8 cellular contexts compared by ENCODE assay signal in genomic region chrX:120308959-120309872, GRCh38. TPM values are rescaled to one million over a fixed set of nuclear protein-coding genes. Genes with fewer than 3 reads are reported as not detected.
DNase-seq lines count a peak whose midpoint lies in the region; ATAC-seq, FAIRE-seq and TF ChIP-seq lines count a peak whose summit lies in the region.

No MANE protein-coding gene starts in this region.

- no peaks in the 10 kb centered on the region for H3K79me2 ChIP-seq in astrocyte (ENCODE audit: insufficient read depth, low read length)

- H2AFZ ChIP-seq in astrocyte (ENCODE audit: low read depth, low read length): peak overlapping the region; percentile 73

- no peaks in the 10 kb centered on the region for H4K20me1 ChIP-seq in astrocyte (ENCODE audit: insufficient read depth, low read length)

- peaks cover 5% of the 10 kb centered on the region for H3K4me1 ChIP-seq in CD8-positive, alpha-beta memory T cell (ENCODE audit: insufficient read depth, low read length)
- no peaks in the 10 kb centered on the region for H3K4me1 ChIP-seq in astrocyte (ENCODE audit: insufficient read depth, low read length)

- peak overlapping the region; percentile 63 for H3K4me3 ChIP-seq in CD8-positive, alpha-beta memory T cell (ENCODE audit: low read length)
- H3K4me3 ChIP-seq in astrocyte (ENCODE audit: insufficient read depth, low read depth, low read length) (peak overlapping the region; percentile 46), iPS-18c (ENCODE audit: insufficient read depth, low read depth, low read length) (peak overlapping the region; percentile 46), skin epidermis (peak overlapping the region; percentile 15 to 37 (median 20))

- H3K27ac ChIP-seq in CD8-positive, alpha-beta memory T cell (ENCODE audit: low read depth, low read length): no peak overlapping the region
- no peak overlapping the region for H3K27ac ChIP-seq in astrocyte (ENCODE audit: low read depth, low read length)
- no peak overlapping the region for H3K27ac ChIP-seq in skin epidermis

- peaks cover 10 to 22% of the 10 kb centered on the region in 2 donors for H3K27me3 Mint-ChIP-seq in CD8-positive, alpha-beta memory T cell
- H3K27me3 Mint-ChIP-seq in T-helper 1 cell treated with Interleukin-12 subunit alpha and Interleukin-12 subunit beta and Interleukin-4 antibody, amounts not matched to agents 30 μg/mL and 1 μg/mL, for 36 hours (ENCODE audit: low read depth): peaks cover 73% of the 10 kb centered on the region
- peaks cover 14% of the 10 kb centered on the region for H3K27me3 Mint-ChIP-seq in astrocyte (ENCODE audit: low read depth, unreplicated experiment)

- peak overlapping the region; percentile 82 for H3K4me2 ChIP-seq in astrocyte (ENCODE audit: low read length)

- FAIRE-seq in astrocyte (lab: Jason Lieb, UNC): no peak

- H3K27me3 ChIP-seq in CD8-positive, alpha-beta memory T cell (ENCODE audit: insufficient read depth, low read length, poor library complexity, severe bottlenecking): no peaks in the 10 kb centered on the region
- H3K27me3 ChIP-seq in astrocyte (ENCODE audit: insufficient read depth, low read length): peaks cover 11% of the 10 kb centered on the region

- POLR2A ChIA-PET in CD8-positive, alpha-beta memory T cell (lab: Charles Lee): interaction anchor here (0.5 to 1.5 kb wide), 4 partner anchors 58 to 96 kb away, joined by 3 to 11 read pairs (median 4); partner anchors contain the start of gene ZBTB33

- H3K4me3 Mint-ChIP-seq in CD8-positive, alpha-beta memory T cell: peak overlapping the region; percentile 80 to 91 (median 87)
- H3K4me3 Mint-ChIP-seq in T-helper 1 cell treated with Interleukin-12 subunit alpha and Interleukin-12 subunit beta and Interleukin-4 antibody, amounts not matched to agents 30 μg/mL and 1 μg/mL, for 36 hours: peak overlapping the region; percentile 86
- H3K4me3 Mint-ChIP-seq in astrocyte (ENCODE audit: unreplicated experiment): peak overlapping the region; percentile 89

- peak overlapping the region; percentile 50 for H3K9ac ChIP-seq in astrocyte (ENCODE audit: low read length)

- peak; percentile 87 for ATAC-seq in GM21360 (IDR thresholded peaks at IDR 0.05; ENCODE audit: unreplicated experiment)

- H3K27ac Mint-ChIP-seq in CD8-positive, alpha-beta memory T cell: peak overlapping the region in 7 of 8 donors; percentile 1 to 90 (median 85)
- peak overlapping the region; percentile 72 for H3K27ac Mint-ChIP-seq in T-helper 1 cell treated with Interleukin-12 subunit alpha and Interleukin-12 subunit beta and Interleukin-4 antibody, amounts not matched to agents 30 μg/mL and 1 μg/mL, for 36 hours
- no peak overlapping the region for H3K27ac Mint-ChIP-seq in astrocyte (ENCODE audit: unreplicated experiment)

- TF ChIP-seq CTCF in astrocyte (IDR thresholded peaks at IDR 0.05; ENCODE audit: insufficient read depth, low read depth, low read length): peak; percentile 11

- no peaks in the 10 kb centered on the region for H3K9me3 ChIP-seq in CD8-positive, alpha-beta memory T cell (ENCODE audit: low read length)
- no peaks in the 10 kb centered on the region for H3K9me3 ChIP-seq in astrocyte (ENCODE audit: insufficient read depth, low read depth, low read length)
- no peaks in the 10 kb centered on the region for H3K9me3 ChIP-seq in iPS-18c (ENCODE audit: control insufficient read depth, insufficient read depth, low read length)

- CTCF ChIA-PET in CD8-positive, alpha-beta memory T cell (lab: Charles Lee): interaction anchor here (0.7 to 6.0 kb wide), 13 partner anchors 9 to 149 kb away, joined by 3 to 43 read pairs (median 4); partner anchors contain the start of gene ZBTB33

- H3K4me1 Mint-ChIP-seq in CD8-positive, alpha-beta memory T cell: peaks cover 32 to 49% (median 35%) of the 10 kb centered on the region in 3 donors
- peaks cover 17% of the 10 kb centered on the region for H3K4me1 Mint-ChIP-seq in T-helper 1 cell treated with Interleukin-12 subunit alpha and Interleukin-12 subunit beta and Interleukin-4 antibody, amounts not matched to agents 30 μg/mL and 1 μg/mL, for 36 hours (ENCODE audit: low read depth)
- H3K4me1 Mint-ChIP-seq in astrocyte (ENCODE audit: low read depth, unreplicated experiment): peaks cover 8% of the 10 kb centered on the region

- peaks cover 0 to 3% (median 0%) of the 10 kb centered on the region in 5 donors for H3K9me3 Mint-ChIP-seq in CD8-positive, alpha-beta memory T cell
- no peaks in the 10 kb centered on the region for H3K9me3 Mint-ChIP-seq in T-helper 1 cell treated with Interleukin-12 subunit alpha and Interleukin-12 subunit beta and Interleukin-4 antibody, amounts not matched to agents 30 μg/mL and 1 μg/mL, for 36 hours
- H3K9me3 Mint-ChIP-seq in astrocyte (ENCODE audit: unreplicated experiment): no peaks in the 10 kb centered on the region

- H3K36me3 ChIP-seq in CD8-positive, alpha-beta memory T cell (ENCODE audit: insufficient read depth, low read length): no peaks in the 10 kb centered on the region
- no peaks in the 10 kb centered on the region for H3K36me3 ChIP-seq in astrocyte (ENCODE audit: insufficient read depth, low read length)

- peaks cover 0 to 5% (median 3%) of the 10 kb centered on the region in 3 donors for H3K36me3 Mint-ChIP-seq in CD8-positive, alpha-beta memory T cell
- H3K36me3 Mint-ChIP-seq in T-helper 1 cell treated with Interleukin-12 subunit alpha and Interleukin-12 subunit beta and Interleukin-4 antibody, amounts not matched to agents 30 μg/mL and 1 μg/mL, for 36 hours (ENCODE audit: low read depth): no peaks in the 10 kb centered on the region
- no peaks in the 10 kb centered on the region for H3K36me3 Mint-ChIP-seq in astrocyte (ENCODE audit: low read depth, unreplicated experiment)

- DNase-seq in CD8-positive, alpha-beta memory T cell: peak; percentile 58 to 87 (median 67)
- DNase-seq in HUDEP-2 (lab: John Stamatoyannopoulos, UW; ENCODE audit: unreplicated experiment in 76 of 76): peak in 53 of 76 experiments; percentile 0 to 62 (median 25)
- DNase-seq in astrocyte (ENCODE audit: low read depth): peak; percentile 65
- no peak for DNase-seq in middle frontal gyrus (ENCODE audit: extremely low spot score, low spot score)

RNA-seq across cellular contexts. Expression of gene TMEM255A, which starts 2.0 kb away (rescaled TPM):
- total RNA-seq in CD8-positive, alpha-beta memory T cell: under 1 TPM in 1 of 2 experiments, not detected in 1; 0.09 TPM
- 2.1 TPM for polyA plus RNA-seq in CD8-positive, alpha-beta memory T cell
- 1.7 and 4.6 TPM in 2 replicates for total RNA-seq in astrocyte

RNA-seq across cellular contexts. Expression of gene ATP1B4, which starts 52.7 kb away (rescaled TPM):
- not detected for total RNA-seq in CD8-positive, alpha-beta memory T cell
- not detected for polyA plus RNA-seq in CD8-positive, alpha-beta memory T cell
- total RNA-seq in astrocyte: not detected in 2 replicates

RNA-seq across cellular contexts. Expression of gene ZBTB33, which starts 58.6 kb away (rescaled TPM):
- 10 to 100 TPM; 16.4 to 16.8 TPM for total RNA-seq in CD8-positive, alpha-beta memory T cell
- polyA plus RNA-seq in CD8-positive, alpha-beta memory T cell: 12.5 TPM
- 17.4 and 19.9 TPM in 2 replicates for total RNA-seq in astrocyte
